2 cellular contexts compared by ENCODE assay signal in genomic region chrX:3343580-3343979, GRCh38.
TF ChIP-seq lines count a peak whose summit lies in the region.

No MANE protein-coding gene starts in this region.

TF ChIP-seq in GM23338, 12 proteins besides CTCF, POLR2A, EP300 and RAD21:
- TF ChIP-seq REST (IDR thresholded peaks at IDR 0.05; ENCODE audit: unreplicated experiment), result peak; percentile 71
TF ChIP-seq in GM23338: peak in this region for 1; not testable (repeated sequence) for 11.

TF ChIP-seq in SK-N-SH, 30 proteins besides CTCF, POLR2A, EP300 and RAD21:
- TF ChIP-seq REST (IDR thresholded peaks at IDR 0.05; ENCODE audit: low read depth, low read length), result peak; percentile 83
